ENCODE assay signal across 15 cellular contexts in the genomic region with DNA sequence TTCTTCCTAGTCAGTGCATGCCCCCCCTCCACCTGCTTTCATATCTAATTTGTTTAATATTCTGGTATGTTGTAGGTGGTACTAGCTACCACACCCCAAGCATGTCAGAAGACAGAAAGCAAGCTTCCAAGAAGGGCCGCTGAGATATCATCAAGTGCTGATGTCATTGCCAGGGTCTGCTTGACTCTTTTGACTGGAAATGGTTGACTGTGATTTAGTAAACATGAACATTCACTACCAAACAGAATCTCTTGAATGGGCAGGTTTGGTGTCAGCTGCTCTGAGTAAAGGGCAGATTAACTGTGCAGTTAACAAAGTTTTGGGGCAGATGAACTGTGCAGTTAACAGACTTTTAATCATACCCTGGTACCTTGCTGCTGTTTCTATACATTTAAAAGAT.
"Had no signal": no experiment of that assay in that cellular context is flagged by ENCODE, and none has a peak within 500 bp of the region (broad histone marks: within the 10 kb centered on the region; RNA-seq: fewer than 3 reads in every experiment).

No MANE protein-coding gene starts in this region.

- ATAC-seq: left ventricle myocardium superior, WTC11 had no signal

- H3K9me3 Mint-ChIP-seq: neural progenitor cell had no signal

- H3K36me3 Mint-ChIP-seq: neural progenitor cell, WTC11 had no signal

- FAIRE-seq: colon had no signal

- H3K4me3 Mint-ChIP-seq: neural progenitor cell, WTC11 had no signal

- DNase-seq: activated CD8-positive, alpha-beta memory T cell treated with anti-CD3 and anti-CD28 coated beads, Interleukin-2, amount 50 U/mL, for 4 hours; activated effector memory CD4-positive, alpha-beta T cell treated with Interleukin-2 at 50 U/mL for 16 hours; aorta; brain microvascular endothelial cell; central memory CD4-positive, alpha-beta T cell; dorsolateral prefrontal cortex; left ventricle myocardium superior; Right ventricle myocardium superior; stimulated activated CD4-positive, alpha-beta T cell treated with anti-CD3 and anti-CD28 coated beads, Interleukin-2, amount 100 ng/mL, for 48 hours; SW 1271; thyroid gland had no signal

- H3K4me1 Mint-ChIP-seq: neural progenitor cell had no signal

- H3K27ac Mint-ChIP-seq: neural progenitor cell, progenitor cell of endocrine pancreas, WTC11 had no signal

- H3K27me3 Mint-ChIP-seq: progenitor cell of endocrine pancreas had no signal
